Comparison of ENCODE assay signal across 8 cellular contexts in the genomic region with DNA sequence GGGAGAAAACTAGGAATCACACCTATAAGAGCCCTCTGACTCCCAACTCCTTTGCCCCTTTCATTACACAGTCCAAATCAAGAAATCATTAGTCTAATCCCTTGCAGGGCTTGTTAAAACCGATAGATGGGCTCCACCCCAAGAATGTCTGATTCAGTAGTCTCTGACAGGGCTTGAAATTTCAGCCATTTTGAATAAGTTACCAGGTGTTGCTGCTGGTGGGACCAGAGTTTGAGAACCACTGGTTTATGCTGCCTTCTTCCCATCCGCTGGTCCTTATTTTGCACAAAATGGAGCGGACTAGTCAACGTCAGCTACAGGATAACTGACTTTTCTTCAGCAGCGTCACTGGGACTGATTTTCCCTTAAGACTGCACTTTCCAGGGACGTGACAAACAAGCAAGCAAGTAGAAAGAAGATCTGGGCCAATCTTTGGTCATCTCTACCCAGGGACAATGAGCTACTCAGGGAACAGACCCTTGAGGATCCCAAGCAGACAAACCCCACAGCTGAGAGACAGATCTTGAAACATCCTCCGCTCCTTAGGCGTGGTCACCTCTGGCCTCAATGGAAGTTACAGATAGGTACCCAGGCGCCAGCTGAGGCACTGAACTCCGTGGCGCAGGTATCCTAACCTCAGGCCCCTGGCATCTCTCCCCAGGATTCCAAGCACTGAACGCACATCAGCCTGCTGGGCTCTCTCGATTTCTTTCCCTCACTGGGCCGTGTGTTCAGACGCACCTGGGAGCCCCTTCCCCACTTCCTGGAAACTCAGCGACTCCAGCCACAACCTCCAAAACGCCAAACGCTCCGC. TPM values are rescaled to one million over a fixed set of nuclear protein-coding genes. Genes with fewer than 3 reads are reported as not detected.
DNase-seq lines count a peak whose midpoint lies in the region; ATAC-seq and TF ChIP-seq lines count a peak whose summit lies in the region.

No MANE protein-coding gene starts in this region.

- POLR2A ChIA-PET in Caco-2 (lab: Charles Lee), result interaction anchor here (1.4 kb wide), 1 partner anchor 13 kb away, joined by 8 read pairs; no protein-coding TSS in a partner anchor

- H3K9me3 ChIP-seq in Caco-2, result no peaks in the 10 kb centered on the region
- no peaks in the 10 kb centered on the region for H3K9me3 ChIP-seq in OCI-LY1 (ENCODE audit: low read length)

- peak overlapping the region; percentile 93 for H3K4me2 ChIP-seq in OCI-LY1 (ENCODE audit: low read length)

- H4K20me1 ChIP-seq in OCI-LY1 (ENCODE audit: insufficient read depth, low read length), result no peaks in the 10 kb centered on the region

- intact Hi-C loops in Caco-2 (cut with micrococcal nuclease; ENCODE audit: unreplicated experiment), result loop anchor here (5.0 kb wide), 1 partner anchor 44 kb away; no protein-coding TSS in a partner anchor

- H3K27ac Mint-ChIP-seq in Caco-2 (ENCODE audit: unreplicated experiment), result peak overlapping the region; percentile 93
- peak overlapping the region; percentile 99 for H3K27ac Mint-ChIP-seq in osteocyte (ENCODE audit: unreplicated experiment)

- no peak for ATAC-seq in GM21515 (IDR thresholded peaks at IDR 0.05; ENCODE audit: unreplicated experiment)

- H3K4me1 Mint-ChIP-seq in Caco-2 (ENCODE audit: low read depth, unreplicated experiment) (no peaks in the 10 kb centered on the region), osteocyte (ENCODE audit: unreplicated experiment) (peaks cover 34% of the 10 kb centered on the region)

- H3K4me1 ChIP-seq in Caco-2 (peaks cover 15% of the 10 kb centered on the region), OCI-LY1 (ENCODE audit: insufficient read depth, low read length, severe bottlenecking) (peaks cover 18% of the 10 kb centered on the region)

- CTCF ChIA-PET in Caco-2 (lab: Charles Lee), result interaction anchor here (0.6 to 2.5 kb wide), 2 partner anchors 48 to 411 kb away, joined by 4 to 11 read pairs; no protein-coding TSS in a partner anchor

- H3K27ac ChIP-seq in OCI-LY1 (ENCODE audit: low read depth, low read length, poor library complexity, severe bottlenecking), result no peak overlapping the region

- DNase-seq in Caco-2 (no peak), epithelial cell of esophagus (ENCODE audit: low read depth) (peak; percentile 35), osteocyte (ENCODE audit: extremely low spot score, unreplicated experiment) (no peak), hepatic stellate cell (ENCODE audit: low spot score) (no peak), SK-N-DZ (ENCODE audit: low spot score) (no peak), activated gamma-delta T cell treated with Interleukin-2 at 50 U/mL for 16 hours (no peak)

- peak overlapping the region; percentile 95 for H3K4me3 ChIP-seq in Caco-2 (ENCODE audit: low read depth, low read length)
- H3K4me3 ChIP-seq in OCI-LY1 (ENCODE audit: low read depth, low read length, poor library complexity, severe bottlenecking), result peak overlapping the region; percentile 92
- H3K4me3 ChIP-seq in epithelial cell of esophagus (ENCODE audit: low read length), result peak overlapping the region; percentile 98

- H3F3A ChIP-seq in OCI-LY1 (ENCODE audit: insufficient read depth, low read length), result no peaks in the 10 kb centered on the region

- H3K9ac ChIP-seq in OCI-LY1 (ENCODE audit: low read length), result peak overlapping the region; percentile 76

- no peaks in the 10 kb centered on the region for H3K9me3 Mint-ChIP-seq in Caco-2 (ENCODE audit: unreplicated experiment)
- H3K9me3 Mint-ChIP-seq in osteocyte (ENCODE audit: unreplicated experiment), result no peaks in the 10 kb centered on the region

- H3K27me3 ChIP-seq in Caco-2 (replicated peaks; ENCODE audit: control insufficient read depth, insufficient read depth, low read length) (no peaks in the 10 kb centered on the region), OCI-LY1 (ENCODE audit: insufficient read depth, low read length) (no peaks in the 10 kb centered on the region)

- H3K4me3 Mint-ChIP-seq in Caco-2 (ENCODE audit: unreplicated experiment) (peak overlapping the region; percentile 99), osteocyte (ENCODE audit: unreplicated experiment) (peak overlapping the region; percentile 97)

- H2AFZ ChIP-seq in OCI-LY1 (ENCODE audit: low read length), result no peak overlapping the region

- TSS peak; percentile 47 for BruUV-seq in Caco-2 (replicated peaks; lab: Mats Ljungman, UMichigan)

- peaks cover 31% of the 10 kb centered on the region for H3K79me2 ChIP-seq in OCI-LY1 (ENCODE audit: insufficient read depth, low read length)

- no peak for TF ChIP-seq CTCF in Caco-2 (IDR thresholded peaks at IDR 0.05; ENCODE audit: insufficient read depth in 1 of 2, low read depth in 1 of 2, low read length in 1 of 2, severe bottlenecking in 1 of 2, unreplicated experiment in 1 of 2)
- no peak for TF ChIP-seq CTCF in OCI-LY1 (IDR thresholded peaks at IDR 0.05; ENCODE audit: low read length)
- no peak for TF ChIP-seq CTCF in epithelial cell of esophagus (IDR thresholded peaks at IDR 0.05; ENCODE audit: insufficient read depth, low read depth, low read length, missing control alignments)
- TF ChIP-seq CTCF in osteocyte (IDR thresholded peaks at IDR 0.05), result no peak

- H3K27me3 Mint-ChIP-seq in Caco-2 (ENCODE audit: insufficient read depth, unreplicated experiment) (no peaks in the 10 kb centered on the region), osteocyte (ENCODE audit: unreplicated experiment) (no peaks in the 10 kb centered on the region)

- H3K9me2 ChIP-seq in OCI-LY1 (ENCODE audit: low read depth, low read length), result no peaks in the 10 kb centered on the region

- H3K36me3 Mint-ChIP-seq in Caco-2 (ENCODE audit: insufficient read depth, unreplicated experiment) (peaks cover 14% of the 10 kb centered on the region), osteocyte (ENCODE audit: unreplicated experiment) (no peaks in the 10 kb centered on the region)

- H3K36me3 ChIP-seq in Caco-2 (ENCODE audit: control insufficient read depth, insufficient read depth, low read length) (no peaks in the 10 kb centered on the region), OCI-LY1 (ENCODE audit: insufficient read depth, low read length) (no peaks in the 10 kb centered on the region)

RNA-seq across cellular contexts. Expression of a gene that starts 0.9 kb away (rescaled TPM):
- total RNA-seq in Caco-2 (2022) (40.2 and 41.5 TPM in 2 replicates), osteocyte (43.1 and 43.5 TPM in 2 replicates)
- 21.1 and 33.0 TPM in 2 replicates for polyA plus RNA-seq in SK-N-DZ (2014; cell fraction: cytosol; rRNA removed)
- 12.8 and 21.9 TPM in 2 replicates for polyA plus RNA-seq in SK-N-DZ (2014; cell fraction: nucleus; rRNA removed)

RNA-seq across cellular contexts. Expression of a gene that starts 1.2 kb away (rescaled TPM):
- total RNA-seq in Caco-2 (2022) (38.4 and 40.2 TPM in 2 replicates), osteocyte (33.0 and 37.0 TPM in 2 replicates)
- 15.8 and 20.6 TPM in 2 replicates for polyA plus RNA-seq in SK-N-DZ (2014; cell fraction: cytosol; rRNA removed)
- 39.4 and 61.3 TPM in 2 replicates for polyA plus RNA-seq in SK-N-DZ (2014; cell fraction: nucleus; rRNA removed)
